1 cellular context compared by ENCODE assay signal in genomic region chr2:136065384-136065783, GRCh38.
TF ChIP-seq lines count a peak whose summit lies in the region.

No MANE protein-coding gene starts in this region.

TF ChIP-seq in GM23338, 12 proteins besides CTCF, POLR2A, EP300 and RAD21 (continued from another document):
- no peak for TF ChIP-seq CREB1 (CRISPR knock-in tag; IDR thresholded peaks at IDR 0.05; ENCODE audit: low read depth)
- TF ChIP-seq ZNF331 (CRISPR knock-in tag; IDR thresholded peaks at IDR 0.05; ENCODE audit: low read depth): no peak
- TF ChIP-seq, protein P1, sequence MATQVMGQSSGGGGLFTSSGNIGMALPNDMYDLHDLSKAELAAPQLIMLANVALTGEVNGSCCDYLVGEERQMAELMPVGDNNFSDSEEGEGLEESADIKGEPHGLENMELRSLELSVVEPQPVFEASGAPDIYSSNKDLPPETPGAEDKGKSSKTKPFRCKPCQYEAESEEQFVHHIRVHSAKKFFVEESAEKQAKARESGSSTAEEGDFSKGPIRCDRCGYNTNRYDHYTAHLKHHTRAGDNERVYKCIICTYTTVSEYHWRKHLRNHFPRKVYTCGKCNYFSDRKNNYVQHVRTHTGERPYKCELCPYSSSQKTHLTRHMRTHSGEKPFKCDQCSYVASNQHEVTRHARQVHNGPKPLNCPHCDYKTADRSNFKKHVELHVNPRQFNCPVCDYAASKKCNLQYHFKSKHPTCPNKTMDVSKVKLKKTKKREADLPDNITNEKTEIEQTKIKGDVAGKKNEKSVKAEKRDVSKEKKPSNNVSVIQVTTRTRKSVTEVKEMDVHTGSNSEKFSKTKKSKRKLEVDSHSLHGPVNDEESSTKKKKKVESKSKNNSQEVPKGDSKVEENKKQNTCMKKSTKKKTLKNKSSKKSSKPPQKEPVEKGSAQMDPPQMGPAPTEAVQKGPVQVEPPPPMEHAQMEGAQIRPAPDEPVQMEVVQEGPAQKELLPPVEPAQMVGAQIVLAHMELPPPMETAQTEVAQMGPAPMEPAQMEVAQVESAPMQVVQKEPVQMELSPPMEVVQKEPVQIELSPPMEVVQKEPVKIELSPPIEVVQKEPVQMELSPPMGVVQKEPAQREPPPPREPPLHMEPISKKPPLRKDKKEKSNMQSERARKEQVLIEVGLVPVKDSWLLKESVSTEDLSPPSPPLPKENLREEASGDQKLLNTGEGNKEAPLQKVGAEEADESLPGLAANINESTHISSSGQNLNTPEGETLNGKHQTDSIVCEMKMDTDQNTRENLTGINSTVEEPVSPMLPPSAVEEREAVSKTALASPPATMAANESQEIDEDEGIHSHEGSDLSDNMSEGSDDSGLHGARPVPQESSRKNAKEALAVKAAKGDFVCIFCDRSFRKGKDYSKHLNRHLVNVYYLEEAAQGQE (IDR thresholded peaks at IDR 0.05; ENCODE audit: unreplicated experiment): no peak
- TF ChIP-seq JUNB (IDR thresholded peaks at IDR 0.05; ENCODE audit: unreplicated experiment): no peak
- TF ChIP-seq STAT1 (IDR thresholded peaks at IDR 0.05; ENCODE audit: unreplicated experiment): no peak
- TF ChIP-seq EZH2 (IDR thresholded peaks at IDR 0.05; ENCODE audit: low read depth, unreplicated experiment): no peak
- TF ChIP-seq EZH2phosphoT487 (IDR thresholded peaks at IDR 0.05; ENCODE audit: unreplicated experiment): no peak
- TF ChIP-seq, protein P2, sequence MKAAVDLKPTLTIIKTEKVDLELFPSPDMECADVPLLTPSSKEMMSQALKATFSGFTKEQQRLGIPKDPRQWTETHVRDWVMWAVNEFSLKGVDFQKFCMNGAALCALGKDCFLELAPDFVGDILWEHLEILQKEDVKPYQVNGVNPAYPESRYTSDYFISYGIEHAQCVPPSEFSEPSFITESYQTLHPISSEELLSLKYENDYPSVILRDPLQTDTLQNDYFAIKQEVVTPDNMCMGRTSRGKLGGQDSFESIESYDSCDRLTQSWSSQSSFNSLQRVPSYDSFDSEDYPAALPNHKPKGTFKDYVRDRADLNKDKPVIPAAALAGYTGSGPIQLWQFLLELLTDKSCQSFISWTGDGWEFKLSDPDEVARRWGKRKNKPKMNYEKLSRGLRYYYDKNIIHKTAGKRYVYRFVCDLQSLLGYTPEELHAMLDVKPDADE (IDR thresholded peaks at IDR 0.05): no peak
- TF ChIP-seq ZNF114 (CRISPR knock-in tag; IDR thresholded peaks at IDR 0.05): no peak
- TF ChIP-seq POLR2AphosphoS5 (IDR thresholded peaks at IDR 0.05; ENCODE audit: low read depth): no peak
